19 cellular contexts compared by ENCODE assay signal in genomic region chr11:21110378-21110777, GRCh38.
"Had no signal": no experiment of that assay in that cellular context is flagged by ENCODE, and none has a peak within 500 bp of the region (broad histone marks: within the 10 kb centered on the region; RNA-seq: fewer than 3 reads in every experiment).

No MANE protein-coding gene starts in this region.

- H3K9me3 ChIP-seq: gastrocnemius medialis, neutrophil, sigmoid colon, thoracic aorta, transverse colon had no signal

- H3K4me1 ChIP-seq: gastrocnemius medialis, heart right ventricle, sigmoid colon, stomach, transverse colon had no signal

- H3K27me3 ChIP-seq: dorsolateral prefrontal cortex, gastrocnemius medialis, heart right ventricle, neutrophil, sigmoid colon, stomach, transverse colon had no signal

- DNase-seq: cortex of kidney; dorsolateral prefrontal cortex; effector CD8-positive, alpha-beta T cell; gastrocnemius medialis; heart right ventricle; hypothalamus; kidney glomerular epithelial cell; mammary epithelial cell; naive thymus-derived CD4-positive, alpha-beta T cell; nephron progenitor cell; posterior cingulate gyrus; sigmoid colon; stimulated activated naive CD4-positive, alpha-beta T cell; stomach; substantia nigra; transverse colon had no signal

- H3K4me3 ChIP-seq: dorsolateral prefrontal cortex, gastrocnemius medialis, heart right ventricle, sigmoid colon, skin epidermis, stomach, thoracic aorta, transverse colon had no signal

- H3K27ac ChIP-seq: gastrocnemius medialis, heart right ventricle, neutrophil, sigmoid colon, skin epidermis, stomach, thoracic aorta, transverse colon had no signal

- H3K36me3 ChIP-seq: gastrocnemius medialis, heart right ventricle, neutrophil, sigmoid colon, stomach, thoracic aorta, transverse colon had no signal
